Comparison of ENCODE assay signal across 9 cellular contexts in genomic region chr18:32974421-32975165, GRCh38.
DNase-seq lines count a peak whose midpoint lies in the region; ATAC-seq and TF ChIP-seq lines count a peak whose summit lies in the region.
"Had no signal": no experiment of that assay in that cellular context is flagged by ENCODE, and none has a peak within 500 bp of the region (broad histone marks: within the 10 kb centered on the region; RNA-seq: fewer than 3 reads in every experiment).

No MANE protein-coding gene starts in this region.

- H3K9me3 Mint-ChIP-seq in natural killer cell: peaks cover under 1 to 2% of the 10 kb centered on the region in 2 donors

- no peak for TF ChIP-seq POLR2A in esophagus squamous epithelium (IDR thresholded peaks at IDR 0.05)

- 23 to 29% methylated on average over 4 of the region's 4 CpGs for WGBS in esophagus squamous epithelium, 2 donors

- no peak overlapping the region for H3K9ac ChIP-seq in Karpas-422 (ENCODE audit: low read length)

- H3K4me1 Mint-ChIP-seq in natural killer cell: no peaks in the 10 kb centered on the region

- H3K4me3 ChIP-seq in Karpas-422 (ENCODE audit: low read length) (peak overlapping the region; percentile 28), esophagus squamous epithelium (no peak overlapping the region)

- intact Hi-C loops in natural killer cell (cut with micrococcal nuclease): no loop called here
- intact Hi-C loops in esophagus squamous epithelium (cut with DNase I): no loop called here

- H4K20me1 ChIP-seq in Karpas-422 (ENCODE audit: insufficient read depth, low read depth, low read length): no peaks in the 10 kb centered on the region

- peak overlapping the region; percentile 65 for H3K27ac ChIP-seq in Karpas-422 (ENCODE audit: low read length)
- H3K27ac ChIP-seq in esophagus squamous epithelium: no peak overlapping the region

- no peaks in the 10 kb centered on the region for H3K9me3 ChIP-seq in Karpas-422 (ENCODE audit: low read length)
- H3K9me3 ChIP-seq in esophagus squamous epithelium: no peaks in the 10 kb centered on the region

- H3K27me3 ChIP-seq in Karpas-422 (ENCODE audit: low read length): no peaks in the 10 kb centered on the region
- H3K27me3 ChIP-seq in esophagus squamous epithelium: no peaks in the 10 kb centered on the region

- H3K36me3 Mint-ChIP-seq in natural killer cell: no peaks in the 10 kb centered on the region
- H3K36me3 Mint-ChIP-seq: activated naive CD8-positive, alpha-beta T cell had no signal

- no peak overlapping the region for H3K27ac Mint-ChIP-seq in natural killer cell
- H3K27ac Mint-ChIP-seq: activated naive CD8-positive, alpha-beta T cell had no signal

- H3K79me2 ChIP-seq in Karpas-422 (ENCODE audit: low read length): no peaks in the 10 kb centered on the region

- TF ChIP-seq CTCF in natural killer cell (IDR thresholded peaks at IDR 0.05) (no peak), esophagus squamous epithelium (IDR thresholded peaks at IDR 0.05) (no peak)

- H2AFZ ChIP-seq in Karpas-422 (ENCODE audit: low read length): peak overlapping the region; percentile 69

- H3K4me2 ChIP-seq in Karpas-422 (ENCODE audit: low read depth, low read length, poor library complexity, severe bottlenecking): peak overlapping the region; percentile 59

- DNase-seq in Karpas-422 (peak; percentile 80), kidney tubule cell (ENCODE audit: low spot score) (peak; percentile 87), natural killer cell (no peak), RKO (ENCODE audit: low spot score) (no peak), middle frontal gyrus (ENCODE audit: extremely low spot score, low spot score) (no peak), esophagus squamous epithelium (lab: John Stamatoyannopoulos, UW) (no peak)

- no peak overlapping the region for H3K4me3 Mint-ChIP-seq in natural killer cell
- H3K4me3 Mint-ChIP-seq: activated naive CD8-positive, alpha-beta T cell had no signal

- peaks cover 31% of the 10 kb centered on the region for H3K4me1 ChIP-seq in Karpas-422 (ENCODE audit: low read length)
- H3K4me1 ChIP-seq in esophagus squamous epithelium: no peaks in the 10 kb centered on the region

- peak; percentile 97 for ATAC-seq in GM18858 (IDR thresholded peaks at IDR 0.05; ENCODE audit: unreplicated experiment)
- ATAC-seq in HG02642 (IDR thresholded peaks at IDR 0.05; ENCODE audit: poor library complexity, unreplicated experiment): peak; percentile 97
- ATAC-seq in natural killer cell: no peak

- H3K36me3 ChIP-seq in Karpas-422 (ENCODE audit: insufficient read depth, low read length) (no peaks in the 10 kb centered on the region), esophagus squamous epithelium (no peaks in the 10 kb centered on the region)

- no peaks in the 10 kb centered on the region for H3K9me2 ChIP-seq in Karpas-422 (replicated peaks; ENCODE audit: insufficient read depth, low read length)

- no peaks in the 10 kb centered on the region for H3K27me3 Mint-ChIP-seq in natural killer cell (ENCODE audit: low read depth in 2 of 2)
- H3K27me3 Mint-ChIP-seq: activated naive CD8-positive, alpha-beta T cell had no signal

Comparison
In these comparisons a context has a peak if more than half of its experiments do, and no peak if none do; other contexts are left out.
1. ATAC-seq: peak in GM18858 (single experiment) and HG02642 (single experiment); none in natural killer cell (0 of 3).
2. DNase-seq: peak in Karpas-422 (single experiment) and kidney tubule cell (single experiment); none in natural killer cell (single experiment), RKO (single experiment), middle frontal gyrus (single experiment) and esophagus squamous epithelium (single experiment).